14 cellular contexts compared by ENCODE assay signal in the genomic region with DNA sequence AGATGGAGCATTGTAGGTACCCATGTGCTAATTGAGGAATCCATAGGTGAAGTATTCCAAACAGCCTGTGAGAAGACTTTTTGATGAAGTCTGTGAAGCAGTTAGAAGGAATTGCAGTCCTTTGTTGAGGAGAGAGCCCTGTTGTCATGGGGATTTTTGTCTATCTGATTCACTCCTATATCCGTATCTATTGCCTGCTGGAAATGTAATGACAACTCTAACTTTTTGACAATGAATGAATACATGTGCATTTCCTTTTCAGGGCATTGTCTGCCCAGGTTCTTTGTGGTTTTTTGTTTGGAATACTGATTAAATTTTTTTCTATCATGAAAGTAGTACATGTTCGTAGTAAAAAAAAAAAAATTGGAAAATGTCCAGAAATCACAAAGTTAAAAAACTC. TPM values are rescaled to one million over a fixed set of nuclear protein-coding genes. Genes with fewer than 3 reads are reported as not detected.
A peak's percentile ranks its signal among the peaks of the same experiment; 100 is the strongest.
DNase-seq lines count a peak whose midpoint lies in the region; ATAC-seq and TF ChIP-seq lines count a peak whose summit lies in the region.
"Had no signal": no experiment of that assay in that cellular context is flagged by ENCODE, and none has a peak within 500 bp of the region (broad histone marks: within the 10 kb centered on the region; RNA-seq: fewer than 3 reads in every experiment).

No MANE protein-coding gene starts in this region.

- no peak overlapping the region for H2BK5ac ChIP-seq in mesenchymal stem cell (ENCODE audit: low read depth, low read length, poor library complexity, severe bottlenecking)

- H3K4me3 ChIP-seq in brain microvascular endothelial cell (ENCODE audit: low read depth, low read length): no peak overlapping the region
- H3K4me3 ChIP-seq in mesenchymal stem cell (ENCODE audit: insufficient read depth in 1 of 2, low read depth in 1 of 2, low read length in 2 of 2): no peak overlapping the region
- no peak overlapping the region for H3K4me3 ChIP-seq in osteoblast (ENCODE audit: insufficient read depth, low read length)
- H3K4me3 ChIP-seq: BLaER1 treated with 17β-estradiol and CSF1 and Interleukin-3, amounts not matched to agents 10 nM and 100 nM; GM23248 had no signal

- no peak overlapping the region for H3K14ac ChIP-seq in mesenchymal stem cell (ENCODE audit: low read length in 2 of 2)

- H3K4me1 ChIP-seq in mesenchymal stem cell (ENCODE audit: control insufficient read depth, insufficient read depth, low read depth, low read length) (peaks cover 2% of the 10 kb centered on the region), osteoblast (ENCODE audit: insufficient read depth, low read length) (no peaks in the 10 kb centered on the region)

- in situ Hi-C loops in brain microvascular endothelial cell (cut with HindIII; ENCODE audit: low pct_ligation_motif_present, low sequenced_read_pairs): no loop called here

- H3K9me3 ChIP-seq in mesenchymal stem cell (ENCODE audit: control insufficient read depth, low read length): peaks cover 42% of the 10 kb centered on the region
- no peaks in the 10 kb centered on the region for H3K9me3 ChIP-seq in osteoblast (ENCODE audit: low read depth, low read length)

- no peak overlapping the region for H3K4me2 ChIP-seq in mesenchymal stem cell (ENCODE audit: low read length, poor library complexity, severe bottlenecking)
- no peak overlapping the region for H3K4me2 ChIP-seq in osteoblast (ENCODE audit: insufficient read depth, low read length)
- H3K4me2 ChIP-seq: BLaER1 treated with 17β-estradiol and CSF1 and Interleukin-3, amounts not matched to agents 10 nM and 100 nM had no signal

- H4K91ac ChIP-seq in mesenchymal stem cell (ENCODE audit: low read length): no peak overlapping the region

- no peak overlapping the region for H2BK15ac ChIP-seq in mesenchymal stem cell (ENCODE audit: low read depth, poor library complexity, severe bottlenecking)

- H3K4ac ChIP-seq in mesenchymal stem cell (ENCODE audit: low read depth in 1 of 2, low read length in 2 of 2): no peak overlapping the region

- ATAC-seq in GM19463 (IDR thresholded peaks at IDR 0.05; ENCODE audit: unreplicated experiment): no peak

- peaks cover 12% of the 10 kb centered on the region for H3K79me1 ChIP-seq in mesenchymal stem cell (replicated peaks; ENCODE audit: low read length, poor library complexity, severe bottlenecking)

- H2BK120ac ChIP-seq in mesenchymal stem cell (ENCODE audit: low read depth, low read length): no peak overlapping the region

- H3K27me3 ChIP-seq in brain microvascular endothelial cell (replicated peaks): no peaks in the 10 kb centered on the region
- H3K27me3 ChIP-seq in mesenchymal stem cell (ENCODE audit: control insufficient read depth in 1 of 2, insufficient read depth in 1 of 2, low read length in 2 of 2): no peaks in the 10 kb centered on the region
- H3K27me3 ChIP-seq in osteoblast (ENCODE audit: insufficient read depth, low read length): no peaks in the 10 kb centered on the region
- H3K27me3 ChIP-seq: BLaER1 treated with 17β-estradiol and CSF1 and Interleukin-3, amounts not matched to agents 10 nM and 100 nM had no signal

- H2AFZ ChIP-seq in mesenchymal stem cell (ENCODE audit: low read depth, low read length): no peak overlapping the region
- no peak overlapping the region for H2AFZ ChIP-seq in osteoblast (ENCODE audit: low read length)
- H2AFZ ChIP-seq: GM23248 had no signal

- peak overlapping the region; percentile 29 for H3K27ac ChIP-seq in brain microvascular endothelial cell
- no peak overlapping the region for H3K27ac ChIP-seq in mesenchymal stem cell (ENCODE audit: low read length, poor library complexity, severe bottlenecking)
- H3K27ac ChIP-seq in osteoblast (ENCODE audit: low read depth, low read length): no peak overlapping the region
- H3K27ac ChIP-seq: BLaER1 treated with 17β-estradiol and CSF1 and Interleukin-3, amounts not matched to agents 10 nM and 100 nM; GM23248 had no signal

- 100% methylated on average over 1 of the region's 2 CpGs for WGBS in mesenchymal stem cell

- no peaks in the 10 kb centered on the region for H3K79me2 ChIP-seq in osteoblast (ENCODE audit: insufficient read depth, low read length)

- H3K36me3 ChIP-seq in brain microvascular endothelial cell (replicated peaks): no peaks in the 10 kb centered on the region
- no peaks in the 10 kb centered on the region for H3K36me3 ChIP-seq in mesenchymal stem cell (ENCODE audit: control insufficient read depth in 1 of 2, insufficient read depth in 2 of 2, low read depth in 1 of 2, low read length in 2 of 2)
- no peaks in the 10 kb centered on the region for H3K36me3 ChIP-seq in osteoblast (ENCODE audit: insufficient read depth, low read length)

- H3K18ac ChIP-seq in mesenchymal stem cell (ENCODE audit: low read depth in 1 of 2, low read length in 2 of 2): no peak overlapping the region

- TF ChIP-seq CTCF in brain microvascular endothelial cell (IDR thresholded peaks at IDR 0.05; ENCODE audit: low read depth, low read length, missing control alignments): no peak
- no peak for TF ChIP-seq CTCF in osteoblast (IDR thresholded peaks at IDR 0.05; ENCODE audit: extremely low read depth, low read depth, low read length)

- no peak overlapping the region for H2BK12ac ChIP-seq in mesenchymal stem cell (ENCODE audit: low read length in 2 of 2)

- no peaks in the 10 kb centered on the region for H4K20me1 ChIP-seq in osteoblast (ENCODE audit: insufficient read depth, low read length)
- H4K20me1 ChIP-seq: BLaER1 treated with 17β-estradiol and CSF1 and Interleukin-3, amounts not matched to agents 10 nM and 100 nM had no signal

- peak; percentile 83 for DNase-seq in M059J (ENCODE audit: low read depth)
- DNase-seq in brain microvascular endothelial cell: peak; percentile 60
- peak; percentile 65 for DNase-seq in glomerular endothelial cell (ENCODE audit: extremely low read depth, low read depth, low spot score)
- DNase-seq in mesenchymal stem cell: peak; percentile 13
- DNase-seq in T1000 (lab: John Stamatoyannopoulos, UW): no peak
- DNase-seq in retina: no peak
- DNase-seq in osteoblast (ENCODE audit: insufficient read length, low spot score, missing footprints): no peak
- DNase-seq: ACHN; CD4-positive, CD25-positive, alpha-beta regulatory T cell; DMS53; GM23248 had no signal

- no peak overlapping the region for H3K23ac ChIP-seq in mesenchymal stem cell (ENCODE audit: low read length in 2 of 2)

- H4K8ac ChIP-seq in mesenchymal stem cell (ENCODE audit: low read length): no peak overlapping the region

- no peak overlapping the region for H3K9ac ChIP-seq in mesenchymal stem cell (ENCODE audit: low read length)
- H3K9ac ChIP-seq: BLaER1 treated with 17β-estradiol and CSF1 and Interleukin-3, amounts not matched to agents 10 nM and 100 nM; GM23248 had no signal

- H2AK5ac ChIP-seq in mesenchymal stem cell (ENCODE audit: low read length, severe bottlenecking): peak overlapping the region; percentile 23

RNA-seq across cellular contexts. Expression of a gene that starts 31.1 kb away (rescaled TPM):
- 4.4 and 7.6 TPM in 2 replicates for total RNA-seq in M059J (2014; rRNA removed; shearing (Covaris generic))
- total RNA-seq in glomerular endothelial cell (25.4 and 29.0 TPM in 2 replicates), osteoblast (1.1 and 2.7 TPM in 2 replicates)
- polyA plus RNA-seq in mesenchymal stem cell (2013, experiment 1 of 2): 4.7 TPM
- polyA plus RNA-seq in mesenchymal stem cell (2013, experiment 2 of 2): 4.8 TPM
- total RNA-seq: CD4-positive, CD25-positive, alpha-beta regulatory T cell; HT-29 had no signal
- polyA plus RNA-seq: CD4-positive, CD25-positive, alpha-beta regulatory T cell had no signal

Comparison
In these comparisons a context has a peak if more than half of its experiments do, and no peak if none do; other contexts are left out.
1. DNase-seq: peak in M059J (single experiment), brain microvascular endothelial cell (single experiment), glomerular endothelial cell (single experiment) and mesenchymal stem cell (single experiment); none in T1000 (single experiment), retina (single experiment) and osteoblast (single experiment).